Comparison of ENCODE assay signal across 13 cellular contexts in the genomic region with DNA sequence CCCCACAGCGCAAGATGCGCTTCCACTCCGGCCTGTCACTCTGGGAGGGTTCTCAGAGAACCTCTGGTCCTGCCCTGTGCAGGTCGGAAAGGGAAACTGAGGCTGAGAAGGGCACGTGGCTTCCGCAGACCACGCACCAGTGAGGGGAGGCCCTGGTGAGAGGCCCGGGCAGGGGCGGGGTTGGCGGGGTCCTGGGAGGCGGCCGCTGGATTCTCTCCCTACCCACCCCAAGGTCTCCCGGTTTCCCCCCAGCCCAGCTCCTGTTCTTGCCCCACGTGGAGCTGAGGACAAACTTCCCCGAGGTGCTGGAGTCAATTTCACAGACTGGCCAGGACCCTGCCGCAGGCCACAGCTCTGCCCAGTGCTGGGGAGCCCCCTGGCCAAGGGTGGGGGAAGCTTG. TPM values are rescaled to one million over a fixed set of nuclear protein-coding genes. Genes with fewer than 3 reads are reported as not detected.
DNase-seq lines count a peak whose midpoint lies in the region; ATAC-seq, FAIRE-seq and TF ChIP-seq lines count a peak whose summit lies in the region.
"Had no signal": no experiment of that assay in that cellular context is flagged by ENCODE, and none has a peak within 500 bp of the region (broad histone marks: within the 10 kb centered on the region; RNA-seq: fewer than 3 reads in every experiment).

No MANE protein-coding gene starts in this region.

- H3K4me1 ChIP-seq in ES-I3 (ENCODE audit: insufficient read depth, low read length) = peaks cover 13% of the 10 kb centered on the region; the same call in 1 of the 2 replicates
- peaks cover 45% of the 10 kb centered on the region for H3K4me1 ChIP-seq in GM12878 (ENCODE audit: control insufficient read depth, insufficient read depth, low read length)
- peaks cover 11% of the 10 kb centered on the region for H3K4me1 ChIP-seq in CD4-positive, alpha-beta memory T cell (ENCODE audit: insufficient read depth, low read length)

- TF ChIP-seq CTCF in GM12878 (IDR thresholded peaks at IDR 0.05 in 2 of 3, conservative IDR thresholded peaks at IDR 0.05 in 1 of 3; ENCODE audit: control insufficient read depth in 2 of 3, extremely low read depth in 1 of 3, insufficient read depth in 1 of 3, low read depth in 3 of 3, low read length in 3 of 3) (no peak), nephron (IDR thresholded peaks at IDR 0.05; ENCODE audit: unreplicated experiment in 3 of 3) (no peak)

- no peak for TF ChIP-seq EP300 in GM12878 (IDR thresholded peaks at IDR 0.05; ENCODE audit: borderline replicate concordance in 1 of 2, control insufficient read depth in 1 of 2, low read depth in 2 of 2, low read length in 2 of 2)

- peak overlapping the region; percentile 90; the same call in 1 of the 2 replicates for H2AFZ ChIP-seq in GM12878 (ENCODE audit: control insufficient read depth, low read depth, low read length)

- peak; percentile 4 for ATAC-seq in GM12878
- no peak for ATAC-seq in GM18867 (IDR thresholded peaks at IDR 0.05; ENCODE audit: unreplicated experiment)

- TF ChIP-seq RAD21 in GM12878 (IDR thresholded peaks at IDR 0.05; ENCODE audit: insufficient read depth, low read depth, low read length) = no peak

- H3K36me3 ChIP-seq in ES-I3 (ENCODE audit: insufficient read depth, low read length) = no peaks in the 10 kb centered on the region
- H3K36me3 ChIP-seq in GM12878 (ENCODE audit: control insufficient read depth in 2 of 2, insufficient read depth in 2 of 2, low read length in 1 of 2) = no peaks in the 10 kb centered on the region
- no peaks in the 10 kb centered on the region for H3K36me3 ChIP-seq in CD4-positive, alpha-beta memory T cell (ENCODE audit: insufficient read depth, low read length)
- H3K36me3 ChIP-seq: pancreas, spleen had no signal

- 63% methylated on average over 11 of the region's 16 CpGs for WGBS in GM12878 (ENCODE audit: insufficient coverage, insufficient replicate concordance, low lambda C conversion rate, missing lambda C conversion rate)

- peaks cover 40% of the 10 kb centered on the region for H3K4me1 Mint-ChIP-seq in nephron
- peaks cover 9 to 20% (median 12%) of the 10 kb centered on the region in 4 donors for H3K4me1 Mint-ChIP-seq in CD4-positive, alpha-beta memory T cell

- DNase-seq in GM12878 (ENCODE audit: low read depth, low spot score) (no peak), T-helper 1 cell (no peak)
- DNase-seq in CD4-positive, alpha-beta memory T cell = no peak
- DNase-seq: foreskin melanocyte, RPMI8226 had no signal

- CTCF ChIA-PET in GM12878 (lab: Yijun Ruan, JAX) = interaction anchor here (0.7 to 14.6 kb wide), 34 partner anchors 10 to 320 kb away, joined by 3 to 632 read pairs (median 6); a partner anchor contains a TSS
- CTCF ChIA-PET in CD4-positive, alpha-beta memory T cell (lab: Charles Lee; ENCODE audit: partially characterized antibody) = interaction anchor here (0.8 to 6.4 kb wide), 16 partner anchors 8 to 230 kb away, joined by 3 to 174 read pairs (median 4); a partner anchor contains a TSS

- no peaks in the 10 kb centered on the region for H4K20me1 ChIP-seq in GM12878 (ENCODE audit: control insufficient read depth, insufficient read depth)

- intact Hi-C loops in GM12878 (cut with micrococcal nuclease; ENCODE audit: unreplicated experiment) = loop anchor here (2.0 kb wide), 2 partner anchors 75 to 171 kb away; a partner anchor contains a TSS
- intact Hi-C loops in CD4-positive, alpha-beta memory T cell (cut with micrococcal nuclease) = loop anchor here (5.0 kb wide), 2 partner anchors 121 to 229 kb away; a partner anchor contains a TSS

- no peaks in the 10 kb centered on the region for H3K27me3 Mint-ChIP-seq in nephron (ENCODE audit: low read depth)
- H3K27me3 Mint-ChIP-seq in CD4-positive, alpha-beta memory T cell = peaks cover 1 to 4% of the 10 kb centered on the region in 2 donors

- no peak overlapping the region for H3K4me3 ChIP-seq in GM12878
- H3K4me3 ChIP-seq in CD4-positive, alpha-beta memory T cell (ENCODE audit: low read length in 2 of 2) = no peak overlapping the region
- H3K4me3 ChIP-seq: pancreas had no signal

- H3K9me3 ChIP-seq in ES-I3 (ENCODE audit: control insufficient read depth, insufficient read depth, low read length) (no peaks in the 10 kb centered on the region), GM12878 (replicated peaks; ENCODE audit: control insufficient read depth, insufficient read depth, low read length) (no peaks in the 10 kb centered on the region)
- H3K9me3 ChIP-seq in CD4-positive, alpha-beta memory T cell (ENCODE audit: control insufficient read depth in 1 of 2, low read length in 2 of 2) = no peaks in the 10 kb centered on the region
- H3K9me3 ChIP-seq: pancreas, spleen had no signal

- H3K4me3 Mint-ChIP-seq in nephron = no peak overlapping the region
- H3K4me3 Mint-ChIP-seq in CD4-positive, alpha-beta memory T cell = no peak overlapping the region

- H3K79me2 ChIP-seq in GM12878 (ENCODE audit: control insufficient read depth, insufficient read depth, low read length) = no peaks in the 10 kb centered on the region

- H3K27me3 ChIP-seq in GM12878 (replicated peaks in 1 of 2; ENCODE audit: control insufficient read depth in 2 of 2, insufficient read depth in 2 of 2, low read length in 1 of 2) = no peaks in the 10 kb centered on the region
- H3K27me3 ChIP-seq in CD4-positive, alpha-beta memory T cell (ENCODE audit: insufficient read depth, low read length) = no peaks in the 10 kb centered on the region
- H3K27me3 ChIP-seq: pancreas, spleen had no signal

- SMC1A ChIA-PET in GM12878 (lab: Charles Lee; ENCODE audit: uncharacterized antibody, unreplicated experiment) = interaction anchor here (0.7 to 5.8 kb wide), 19 partner anchors 11 to 113 kb away, joined by 3 to 283 read pairs (median 5); a partner anchor contains a TSS

- H3K36me3 Mint-ChIP-seq in nephron (ENCODE audit: low read depth) = no peaks in the 10 kb centered on the region
- no peaks in the 10 kb centered on the region for H3K36me3 Mint-ChIP-seq in CD4-positive, alpha-beta memory T cell

- no peak overlapping the region for H3K4me2 ChIP-seq in GM12878 (ENCODE audit: control insufficient read depth, insufficient read depth)

- in situ Hi-C loops in GM12878 (cut with MboI) = loop anchor here (5.0 kb wide), 2 partner anchors 101 to 114 kb away; no protein-coding TSS in a partner anchor

- H3K9ac ChIP-seq in ES-I3 (ENCODE audit: low read depth, low read length) = peak overlapping the region; percentile 44
- no peak overlapping the region for H3K9ac ChIP-seq in GM12878 (ENCODE audit: control insufficient read depth, insufficient read depth, low read length)

- TF ChIP-seq POLR2A in GM12878 (IDR thresholded peaks at IDR 0.05; ENCODE audit: low read depth, low read length) = no peak

- no TSS peak for BruUV-seq in GM12878 (replicated peaks; lab: Mats Ljungman, UMichigan)

- H3K27ac ChIP-seq in GM12878 (ENCODE audit: control insufficient read depth, insufficient read depth) = no peak overlapping the region
- H3K27ac ChIP-seq in CD4-positive, alpha-beta memory T cell (ENCODE audit: low read depth, low read length) = no peak overlapping the region
- H3K27ac ChIP-seq: pancreas had no signal

- RAD21 ChIA-PET in GM12878 (lab: Charles Lee; ENCODE audit: unreplicated experiment) = interaction anchor here (0.6 to 7.5 kb wide), 27 partner anchors 10 to 324 kb away, joined by 3 to 293 read pairs (median 4); a partner anchor contains a TSS

- POLR2A ChIA-PET in GM12878 (lab: Charles Lee) = interaction anchor here (0.6 to 3.7 kb wide), 6 partner anchors 38 to 114 kb away, joined by 3 to 65 read pairs (median 4); a partner anchor contains a TSS
- POLR2A ChIA-PET in CD4-positive, alpha-beta memory T cell (lab: Charles Lee; ENCODE audit: partially characterized antibody) = interaction anchor here (1.1 to 3.8 kb wide), 3 partner anchors 31 to 116 kb away, joined by 3 to 24 read pairs (median 10); a partner anchor contains a TSS

- FAIRE-seq in GM12878 (lab: Jason Lieb, UNC) = no peak
- FAIRE-seq: endometrium, pancreas had no signal

- H3K27ac Mint-ChIP-seq in nephron = peak overlapping the region; percentile 40 to 60 (median 49)
- H3K27ac Mint-ChIP-seq in CD4-positive, alpha-beta memory T cell = no peak overlapping the region
- H3K27ac Mint-ChIP-seq: T-helper 1 cell treated with Interleukin-12 subunit alpha and Interleukin-12 subunit beta and Interleukin-4 antibody, amounts not matched to agents 30 μg/mL and 1 μg/mL, for 36 hours had no signal

- H3K9me3 Mint-ChIP-seq in nephron = no peaks in the 10 kb centered on the region
- peaks cover 0 to 2% (median 0%) of the 10 kb centered on the region in 8 donors for H3K9me3 Mint-ChIP-seq in CD4-positive, alpha-beta memory T cell
- H3K9me3 Mint-ChIP-seq: T-helper 1 cell treated with Interleukin-12 subunit alpha and Interleukin-12 subunit beta and Interleukin-4 antibody, amounts not matched to agents 30 μg/mL and 1 μg/mL, for 36 hours had no signal

RNA-seq across cellular contexts. Expression of a gene that starts 11.5 kb away (rescaled TPM):
- total RNA-seq in GM12878 (2013; cell fraction: nucleolus; rRNA removed) = not detected in 2 replicates
- total RNA-seq in GM12878 (2014; rRNA removed) (66.1 and 72.0 TPM in 2 replicates), GM12878 (2014; rRNA removed; fragmentation: Illumina TruSeq; extraction: Trizol) (54.8 and 54.9 TPM in 2 replicates), GM12878 (2021) (33.1 and 39.5 TPM in 2 replicates)
- 5.6 TPM for polyA plus RNA-seq in GM12878 (2011; ENCODE audit: low read depth)
- polyA plus RNA-seq in GM12878 (2011; rRNA removed) (0.92 and 1.2 TPM in 2 replicates), GM12878 (2014; fragmentation: Illumina TruSeq; extraction: Trizol) (26.2 and 55.9 TPM in 2 replicates), GM12878 (2014; fragmentation: Nextera tagmentation; extraction: Ambion mirVana) (10 to 100 TPM; 26.4 to 31.2 TPM), GM12878 (2014; rRNA removed) (84.9 and 107 TPM in 2 replicates), GM12878 (2016; fragmentation: Nextera tagmentation; extraction: Ambion mirVana) (10 to 100 TPM; 28.3 to 35.2 TPM)
- 2.1 and 2.4 TPM in 2 replicates for polyA plus RNA-seq in GM12878 (2011; cell fraction: cytosol; rRNA removed)
- polyA plus RNA-seq in GM12878 (2011; cell fraction: nucleus; rRNA removed) = 0.59 and 1.1 TPM in 2 replicates
- 7.4 and 18.5 TPM in 2 replicates for polyA plus RNA-seq in GM12878 (2012)
- not detected in 2 replicates for polyA minus RNA-seq in GM12878 (2011; rRNA and poly(A)+ RNA removed)
- polyA minus RNA-seq in GM12878 (2011; cell fraction: cytosol; rRNA and poly(A)+ RNA removed) = not detected in 2 replicates
- not detected in 2 replicates for polyA minus RNA-seq in GM12878 (2011; cell fraction: nucleus; rRNA and poly(A)+ RNA removed)
- not detected for total RNA-seq in CD4-positive, alpha-beta memory T cell
- not detected for polyA plus RNA-seq in CD4-positive, alpha-beta memory T cell
- total RNA-seq: HT1080 had no signal
- polyA plus RNA-seq: pancreas had no signal

RNA-seq across cellular contexts. Expression of a gene that starts 31.1 kb away (rescaled TPM):
- 39.4 and 45.1 TPM in 2 replicates for total RNA-seq in GM12878 (2013; cell fraction: nucleolus; rRNA removed)
- total RNA-seq in GM12878 (2014; rRNA removed) = 54.3 and 55.0 TPM in 2 replicates
- 43.0 and 46.2 TPM in 2 replicates for total RNA-seq in GM12878 (2014; rRNA removed; fragmentation: Illumina TruSeq; extraction: Trizol)
- 51.4 and 53.3 TPM in 2 replicates for total RNA-seq in GM12878 (2021)
- polyA plus RNA-seq in GM12878 (2011; ENCODE audit: low read depth) = 24.8 TPM
- 42.0 and 50.0 TPM in 2 replicates for polyA plus RNA-seq in GM12878 (2011; rRNA removed)
- polyA plus RNA-seq in GM12878 (2011; cell fraction: cytosol; rRNA removed) = 50.9 and 54.3 TPM in 2 replicates
- polyA plus RNA-seq in GM12878 (2011; cell fraction: nucleus; rRNA removed) = 33.6 and 36.6 TPM in 2 replicates
- polyA plus RNA-seq in GM12878 (2012) = 23.6 and 29.3 TPM in 2 replicates
- polyA plus RNA-seq in GM12878 (2014; fragmentation: Illumina TruSeq; extraction: Trizol) = 53.6 and 59.0 TPM in 2 replicates
- 100 to 1,000 TPM; 118 to 150 TPM for polyA plus RNA-seq in GM12878 (2014; fragmentation: Nextera tagmentation; extraction: Ambion mirVana)
- 44.8 and 52.7 TPM in 2 replicates for polyA plus RNA-seq in GM12878 (2014; rRNA removed)
- 10 to 100 TPM; 90.9 to 92.2 TPM for polyA plus RNA-seq in GM12878 (2016; fragmentation: Nextera tagmentation; extraction: Ambion mirVana)
- polyA minus RNA-seq in GM12878 (2011; rRNA and poly(A)+ RNA removed) = 34.0 and 37.7 TPM in 2 replicates
- polyA minus RNA-seq in GM12878 (2011; cell fraction: cytosol; rRNA and poly(A)+ RNA removed) = 8.7 and 12.7 TPM in 2 replicates
- polyA minus RNA-seq in GM12878 (2011; cell fraction: nucleus; rRNA and poly(A)+ RNA removed) = 12.8 and 15.7 TPM in 2 replicates
- total RNA-seq in CD4-positive, alpha-beta memory T cell = 10 to 100 TPM; 28.1 to 28.5 TPM
- polyA plus RNA-seq in CD4-positive, alpha-beta memory T cell = 10 to 100 TPM; 45.6 to 65.3 TPM

RNA-seq across cellular contexts. Expression of a gene that starts 31.2 kb away (rescaled TPM):
- 53.1 and 55.9 TPM in 2 replicates for total RNA-seq in GM12878 (2013; cell fraction: nucleolus; rRNA removed)
- total RNA-seq in GM12878 (2014; rRNA removed) = 50.3 and 51.3 TPM in 2 replicates
- total RNA-seq in GM12878 (2014; rRNA removed; fragmentation: Illumina TruSeq; extraction: Trizol) = 40.1 and 43.0 TPM in 2 replicates
- total RNA-seq in GM12878 (2021) = 35.2 and 42.7 TPM in 2 replicates
- polyA plus RNA-seq in GM12878 (2011; ENCODE audit: low read depth) = 26.5 TPM
- 52.6 and 64.7 TPM in 2 replicates for polyA plus RNA-seq in GM12878 (2011; rRNA removed)
- 71.8 TPM in 2 replicates for polyA plus RNA-seq in GM12878 (2011; cell fraction: cytosol; rRNA removed)
- 86.9 and 120 TPM in 2 replicates for polyA plus RNA-seq in GM12878 (2011; cell fraction: nucleus; rRNA removed)
- polyA plus RNA-seq in GM12878 (2012) = 26.2 and 31.8 TPM in 2 replicates
- 55.9 and 56.5 TPM in 2 replicates for polyA plus RNA-seq in GM12878 (2014; fragmentation: Illumina TruSeq; extraction: Trizol)
- 10 to 100 TPM; 24.1 to 32.7 TPM for polyA plus RNA-seq in GM12878 (2014; fragmentation: Nextera tagmentation; extraction: Ambion mirVana)
- polyA plus RNA-seq in GM12878 (2014; rRNA removed) = 48.9 and 57.9 TPM in 2 replicates
- 10 to 100 TPM; 69.7 to 79.7 TPM for polyA plus RNA-seq in GM12878 (2016; fragmentation: Nextera tagmentation; extraction: Ambion mirVana)
- 48.5 and 55.0 TPM in 2 replicates for polyA minus RNA-seq in GM12878 (2011; rRNA and poly(A)+ RNA removed)
- 14.0 and 23.3 TPM in 2 replicates for polyA minus RNA-seq in GM12878 (2011; cell fraction: cytosol; rRNA and poly(A)+ RNA removed)
- polyA minus RNA-seq in GM12878 (2011; cell fraction: nucleus; rRNA and poly(A)+ RNA removed) = 22.1 and 29.3 TPM in 2 replicates
- 10 to 100 TPM; 35.3 to 37.7 TPM for total RNA-seq in CD4-positive, alpha-beta memory T cell
- 10 to 100 TPM; 26.8 to 27.9 TPM for polyA plus RNA-seq in CD4-positive, alpha-beta memory T cell

RNA-seq across cellular contexts. Expression of a gene that starts 43.8 kb away (rescaled TPM):
- total RNA-seq in GM12878 (2013; cell fraction: nucleolus; rRNA removed) = 17.2 and 19.8 TPM in 2 replicates
- total RNA-seq in GM12878 (2014; rRNA removed) (0.68 and 1.1 TPM in 2 replicates), GM12878 (2014; rRNA removed; fragmentation: Illumina TruSeq; extraction: Trizol) (0.31 and 0.41 TPM in 2 replicates), GM12878 (2021) (0.77 and 1.2 TPM in 2 replicates)
- 0.16 TPM for polyA plus RNA-seq in GM12878 (2011; ENCODE audit: low read depth)
- polyA plus RNA-seq in GM12878 (2011; rRNA removed) (0.59 and 1.2 TPM in 2 replicates), GM12878 (2014; fragmentation: Illumina TruSeq; extraction: Trizol) (0.48 and 0.60 TPM in 2 replicates), GM12878 (2014; fragmentation: Nextera tagmentation; extraction: Ambion mirVana) (under 1 TPM; 0.03 to 0.05 TPM), GM12878 (2014; rRNA removed) (0.63 and 1.2 TPM in 2 replicates), GM12878 (2016; fragmentation: Nextera tagmentation; extraction: Ambion mirVana) (under 1 TPM; 0.16 to 0.18 TPM)
- 1.5 and 1.9 TPM in 2 replicates for polyA plus RNA-seq in GM12878 (2011; cell fraction: cytosol; rRNA removed)
- polyA plus RNA-seq in GM12878 (2011; cell fraction: nucleus; rRNA removed) = 2.1 and 2.6 TPM in 2 replicates
- polyA plus RNA-seq in GM12878 (2012) = 0.16 and 0.38 TPM in 2 replicates
- 1.4 and 2.1 TPM in 2 replicates for polyA minus RNA-seq in GM12878 (2011; rRNA and poly(A)+ RNA removed)
- polyA minus RNA-seq in GM12878 (2011; cell fraction: cytosol; rRNA and poly(A)+ RNA removed) = 0.40 and 0.94 TPM in 2 replicates
- 0.60 and 0.77 TPM in 2 replicates for polyA minus RNA-seq in GM12878 (2011; cell fraction: nucleus; rRNA and poly(A)+ RNA removed)
- total RNA-seq in CD4-positive, alpha-beta memory T cell = not detected
- polyA plus RNA-seq in CD4-positive, alpha-beta memory T cell = not detected

RNA-seq across cellular contexts. Expression of a gene that starts 46.4 kb away (rescaled TPM):
- total RNA-seq in GM12878 (2013; cell fraction: nucleolus; rRNA removed) = 42.8 and 61.6 TPM in 2 replicates
- total RNA-seq in GM12878 (2014; rRNA removed) (78.7 and 88.8 TPM in 2 replicates), GM12878 (2014; rRNA removed; fragmentation: Illumina TruSeq; extraction: Trizol) (44.1 and 45.0 TPM in 2 replicates), GM12878 (2021) (45.0 and 46.5 TPM in 2 replicates)
- polyA plus RNA-seq in GM12878 (2011; ENCODE audit: low read depth) = 34.8 TPM
- polyA plus RNA-seq in GM12878 (2011; rRNA removed) (60.6 and 93.0 TPM in 2 replicates), GM12878 (2014; fragmentation: Illumina TruSeq; extraction: Trizol) (52.2 and 59.5 TPM in 2 replicates), GM12878 (2014; fragmentation: Nextera tagmentation; extraction: Ambion mirVana) (10 to 100 TPM; 26.9 to 40.2 TPM), GM12878 (2014; rRNA removed) (70.0 and 77.6 TPM in 2 replicates), GM12878 (2016; fragmentation: Nextera tagmentation; extraction: Ambion mirVana) (10 to 100 TPM; 56.6 to 59.0 TPM)
- polyA plus RNA-seq in GM12878 (2011; cell fraction: cytosol; rRNA removed) = 102 and 130 TPM in 2 replicates
- polyA plus RNA-seq in GM12878 (2011; cell fraction: nucleus; rRNA removed) = 110 and 118 TPM in 2 replicates
- polyA plus RNA-seq in GM12878 (2012) = 46.6 and 54.1 TPM in 2 replicates
- polyA minus RNA-seq in GM12878 (2011; rRNA and poly(A)+ RNA removed) = 104 and 124 TPM in 2 replicates
- 28.5 and 32.4 TPM in 2 replicates for polyA minus RNA-seq in GM12878 (2011; cell fraction: cytosol; rRNA and poly(A)+ RNA removed)
- 46.9 and 65.8 TPM in 2 replicates for polyA minus RNA-seq in GM12878 (2011; cell fraction: nucleus; rRNA and poly(A)+ RNA removed)
- total RNA-seq in CD4-positive, alpha-beta memory T cell = 10 to 100 TPM; 71.4 to 78.1 TPM
- polyA plus RNA-seq in CD4-positive, alpha-beta memory T cell = 10 to 100 TPM; 35.7 to 58.3 TPM

Comparison
In these comparisons a context has a peak if more than half of its experiments do, and no peak if none do; other contexts are left out.
1. H3K27ac Mint-ChIP-seq: peak in nephron (3 of 3); none in CD4-positive, alpha-beta memory T cell (0 of 7).